In the genomic region with DNA sequence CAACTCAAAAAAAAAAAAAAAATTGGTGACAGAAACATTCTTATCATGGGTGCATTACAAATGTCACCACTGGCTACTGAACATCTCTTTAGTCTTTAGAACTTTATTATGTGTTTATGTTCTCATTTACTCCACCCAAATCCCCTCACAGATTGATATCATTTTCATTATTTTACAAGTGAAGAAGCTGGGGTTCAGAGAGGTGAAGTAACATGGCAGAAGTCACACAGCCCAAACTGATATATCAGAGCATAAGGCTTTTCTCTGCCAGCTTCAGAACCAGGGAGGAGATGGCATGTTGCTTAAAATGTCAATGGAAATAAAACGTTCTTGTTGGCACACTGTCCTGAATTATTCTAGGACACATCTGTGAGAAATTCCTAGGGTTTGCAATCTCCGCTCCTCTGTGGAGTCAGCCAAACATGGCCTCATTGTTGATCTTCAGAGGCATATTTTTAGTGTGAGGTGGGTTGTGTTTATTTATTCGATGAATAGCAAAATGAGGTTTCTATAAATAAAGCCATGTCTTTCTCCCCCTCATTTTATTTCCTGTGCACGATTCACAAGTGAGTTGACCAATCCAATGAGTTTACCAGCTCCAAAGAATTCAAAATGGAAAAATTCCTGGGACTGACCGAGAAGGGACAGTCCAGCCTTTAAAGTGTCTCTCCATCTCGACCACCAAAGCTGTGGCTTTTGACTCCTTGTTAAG, we compare ENCODE assay signal across 19 cellular contexts.
A peak's percentile ranks its signal among the peaks of the same experiment; 100 is the strongest.
DNase-seq lines count a peak whose midpoint lies in the region; ATAC-seq, FAIRE-seq and TF ChIP-seq lines count a peak whose summit lies in the region.
"Had no signal": no experiment of that assay in that cellular context is flagged by ENCODE, and none has a peak within 500 bp of the region (broad histone marks: within the 10 kb centered on the region; RNA-seq: fewer than 3 reads in every experiment).

No MANE protein-coding gene starts in this region.

- POLR2A ChIA-PET in AG04450 (lab: Yijun Ruan, JAX), result interaction anchor here (0.6 to 1.3 kb wide), 7 partner anchors 14 to 163 kb away, joined by 3 to 10 read pairs (median 3); no protein-coding TSS in a partner anchor

- H3K27ac Mint-ChIP-seq in astrocyte (ENCODE audit: unreplicated experiment), result no peak overlapping the region
- H3K27ac Mint-ChIP-seq: activated CD4-positive, alpha-beta T cell treated with anti-CD3 and anti-CD28 coated beads, Interleukin-2, amount 10 ng/mL, durations not matched to agents 24 days and 14 days; activated naive CD8-positive, alpha-beta T cell treated with anti-CD3 and anti-CD28 coated beads for 36 hours; dendritic cell treated with granulocyte-macrophage colony-stimulating factor and Interleukin-4, amounts not matched to agents 40 ng/mL and 50 ng/mL, for 4 days; nephron had no signal

- FAIRE-seq in astrocyte (lab: Jason Lieb, UNC), result peak; percentile 59
- FAIRE-seq: HepG2 had no signal

- no peaks in the 10 kb centered on the region for H3K4me1 Mint-ChIP-seq in astrocyte (ENCODE audit: low read depth, unreplicated experiment)
- H3K4me1 Mint-ChIP-seq: nephron had no signal

- H3K4me1 ChIP-seq in GM23248 (ENCODE audit: insufficient read depth) (no peaks in the 10 kb centered on the region), astrocyte (ENCODE audit: insufficient read depth, low read length) (peaks cover 11% of the 10 kb centered on the region)
- H3K4me1 ChIP-seq: transverse colon had no signal

- ATAC-seq in GM21367 (IDR thresholded peaks at IDR 0.05; ENCODE audit: unreplicated experiment), result no peak
- ATAC-seq: esophagus mucosa, HepG2 had no signal

- H3K27ac ChIP-seq in AG04450 (ENCODE audit: low read depth, low read length) (peak overlapping the region; percentile 91), GM23248 (no peak overlapping the region), astrocyte (ENCODE audit: low read depth, low read length) (peak overlapping the region; percentile 39)
- H3K27ac ChIP-seq: transverse colon had no signal

- H3K9me3 ChIP-seq in AG04450 (ENCODE audit: control insufficient read depth, insufficient read depth, low read length), result peaks cover 3% of the 10 kb centered on the region; the same call in 1 of the 2 replicates
- no peaks in the 10 kb centered on the region for H3K9me3 ChIP-seq in GM23248 (ENCODE audit: low read depth)
- H3K9me3 ChIP-seq in astrocyte (ENCODE audit: insufficient read depth, low read depth, low read length), result no peaks in the 10 kb centered on the region
- H3K9me3 ChIP-seq: transverse colon had no signal

- H4K20me1 ChIP-seq in GM23248 (ENCODE audit: insufficient read depth), result no peaks in the 10 kb centered on the region
- H4K20me1 ChIP-seq in astrocyte (ENCODE audit: insufficient read depth, low read length), result no peaks in the 10 kb centered on the region

- DNase-seq in AG04450 (ENCODE audit: low read depth, low spot score), result peak; percentile 89
- DNase-seq in GM23248, result peak; percentile 71
- peak; percentile 83 for DNase-seq in astrocyte (ENCODE audit: low read depth)
- DNase-seq in hepatic stellate cell (ENCODE audit: low spot score), result peak; percentile 93
- DNase-seq in activated gamma-delta T cell treated with Interleukin-2 at 50 U/mL for 16 hours, result no peak
- no peak for DNase-seq in GM19238 (ENCODE audit: insufficient read length, low spot score)
- no peak for DNase-seq in activated effector memory CD4-positive, alpha-beta T cell treated with anti-CD3 and anti-CD28 coated beads, Interleukin-2, amount 50 U/mL, for 16 hours
- DNase-seq: activated CD4-positive, alpha-beta T cell treated with anti-CD3 and anti-CD28 coated beads, Interleukin-2, amount 10 ng/mL, durations not matched to agents 24 days and 14 days; activated naive CD8-positive, alpha-beta T cell treated with anti-CD3 and anti-CD28 coated beads for 36 hours; AML-193; NCI-H1105; SIG-M5; stimulated activated CD4-positive, alpha-beta T cell treated with anti-CD3 and anti-CD28 coated beads, Interleukin-4, amount 100 ng/mL, for 24 hours; transverse colon had no signal

- H2AFZ ChIP-seq in GM23248 (no peak overlapping the region), astrocyte (ENCODE audit: low read depth, low read length) (peak overlapping the region; percentile 19)

- H3K4me3 ChIP-seq in AG04450 (ENCODE audit: low read depth, low read length), result no peak overlapping the region
- H3K4me3 ChIP-seq in GM23248, result no peak overlapping the region
- H3K4me3 ChIP-seq in astrocyte (ENCODE audit: insufficient read depth, low read depth, low read length), result no peak overlapping the region
- H3K4me3 ChIP-seq: transverse colon had no signal

- no peaks in the 10 kb centered on the region for H3K27me3 ChIP-seq in AG04450 (ENCODE audit: control insufficient read depth, insufficient read depth, low read length)
- 0 out of 2 replicates have a peak, but pooled peaks cover 4% of the 10 kb centered on the region for H3K27me3 ChIP-seq in GM23248 (replicated peaks; ENCODE audit: insufficient read depth)
- H3K27me3 ChIP-seq in astrocyte (ENCODE audit: insufficient read depth, low read length), result no peaks in the 10 kb centered on the region
- H3K27me3 ChIP-seq: transverse colon had no signal

- H3K36me3 ChIP-seq in GM23248 (ENCODE audit: low read depth), result no peaks in the 10 kb centered on the region
- H3K36me3 ChIP-seq in astrocyte (ENCODE audit: insufficient read depth, low read length), result no peaks in the 10 kb centered on the region
- H3K36me3 ChIP-seq: transverse colon had no signal

- TF ChIP-seq CTCF in AG04450 (IDR thresholded peaks at IDR 0.05; ENCODE audit: low read depth, low read length) (no peak), astrocyte (IDR thresholded peaks at IDR 0.05; ENCODE audit: insufficient read depth, low read depth, low read length) (no peak)

- H3K9me3 Mint-ChIP-seq in astrocyte (ENCODE audit: unreplicated experiment), result peaks cover 2% of the 10 kb centered on the region
- H3K9me3 Mint-ChIP-seq: activated CD4-positive, alpha-beta T cell treated with anti-CD3 and anti-CD28 coated beads, Interleukin-2, amount 10 ng/mL, durations not matched to agents 24 days and 14 days; activated naive CD8-positive, alpha-beta T cell treated with anti-CD3 and anti-CD28 coated beads for 36 hours; dendritic cell treated with granulocyte-macrophage colony-stimulating factor and Interleukin-4, amounts not matched to agents 40 ng/mL and 50 ng/mL, for 4 days; nephron had no signal

- H3K9ac ChIP-seq in GM23248 (no peak overlapping the region), astrocyte (ENCODE audit: low read length) (peak overlapping the region; percentile 39)

- peaks cover 37% of the 10 kb centered on the region for H3K27me3 Mint-ChIP-seq in astrocyte (ENCODE audit: low read depth, unreplicated experiment)

- no peak overlapping the region for H3K4me2 ChIP-seq in GM23248 (ENCODE audit: unreplicated experiment)
- H3K4me2 ChIP-seq in astrocyte (ENCODE audit: low read length), result peak overlapping the region; percentile 57

- H3K9me2 ChIP-seq in GM23248 (ENCODE audit: insufficient read depth), result no peaks in the 10 kb centered on the region

- H3K4me3 Mint-ChIP-seq in astrocyte (ENCODE audit: unreplicated experiment), result no peak overlapping the region
- H3K4me3 Mint-ChIP-seq: activated CD4-positive, alpha-beta T cell treated with anti-CD3 and anti-CD28 coated beads, Interleukin-2, amount 10 ng/mL, durations not matched to agents 24 days and 14 days; activated naive CD8-positive, alpha-beta T cell treated with anti-CD3 and anti-CD28 coated beads for 36 hours; dendritic cell treated with granulocyte-macrophage colony-stimulating factor and Interleukin-4, amounts not matched to agents 40 ng/mL and 50 ng/mL, for 4 days; nephron had no signal

- CTCF ChIA-PET in AG04450 (lab: Charles Lee), result no interaction called here

- no peaks in the 10 kb centered on the region for H3K79me2 ChIP-seq in GM23248 (ENCODE audit: insufficient read depth)
- no peaks in the 10 kb centered on the region for H3K79me2 ChIP-seq in astrocyte (ENCODE audit: insufficient read depth, low read length)

- WGBS in GM23248 (ENCODE audit: low coverage in 1 of 2, low lambda C conversion rate in 2 of 2, missing lambda C conversion rate in 2 of 2), 2 experiments, result 2 to 3% methylated on average over 6 of the region's 6 CpGs

- no peaks in the 10 kb centered on the region for H3F3A ChIP-seq in GM23248 (ENCODE audit: insufficient read depth)

- in situ Hi-C loops in GM23248 (cut with MboI), result no loop called here

- H3K36me3 Mint-ChIP-seq in astrocyte (ENCODE audit: low read depth, unreplicated experiment), result no peaks in the 10 kb centered on the region
- H3K36me3 Mint-ChIP-seq: activated naive CD8-positive, alpha-beta T cell treated with anti-CD3 and anti-CD28 coated beads for 36 hours had no signal

Comparison
In these comparisons a context has a peak if more than half of its experiments do, and no peak if none do; other contexts are left out.
1. DNase-seq: peak in AG04450 (single experiment), GM23248 (single experiment), astrocyte (single experiment) and hepatic stellate cell (single experiment); none in activated gamma-delta T cell treated with Interleukin-2 at 50 U/mL for 16 hours (single experiment), GM19238 (single experiment) and activated effector memory CD4-positive, alpha-beta T cell treated with anti-CD3 and anti-CD28 coated beads, Interleukin-2, amount 50 U/mL, for 16 hours (single experiment).